In genomic region chr18:3266062-3266608, GRCh38 we compare ENCODE assay signal across 10 cellular contexts. TPM values are rescaled to one million over a fixed set of nuclear protein-coding genes. Genes with fewer than 3 reads are reported as not detected.
DNase-seq lines count a peak whose midpoint lies in the region; ATAC-seq and TF ChIP-seq lines count a peak whose summit lies in the region.
"Had no signal": no experiment of that assay in that cellular context is flagged by ENCODE, and none has a peak within 500 bp of the region (broad histone marks: within the 10 kb centered on the region; RNA-seq: fewer than 3 reads in every experiment).

No MANE protein-coding gene starts in this region.

- no peak for TF ChIP-seq POLR2A in gastrocnemius medialis (IDR thresholded peaks at IDR 0.05)

- WGBS in GM23248 (ENCODE audit: low coverage in 1 of 2, low lambda C conversion rate in 2 of 2, missing lambda C conversion rate in 2 of 2), 2 experiments = 56 to 58% methylated on average over 7 of the region's 7 CpGs

- H3K4me3 ChIP-seq in GM23248 (0 out of 2 replicates have a peak overlapping the region, but pooled peaks have one; percentile 99), gastrocnemius medialis (peak overlapping the region in 1 of 4 donors; percentile 20)

- in situ Hi-C loops in GM23248 (cut with MboI) = no loop called here
- in situ Hi-C loops in gastrocnemius medialis (cut with MboI; ENCODE audit: low sequenced_read_pairs in 4 of 4) = loop anchor here in 1 of 4 donors (25.0 kb wide), 1 partner anchor 704 kb away; the partner anchor contains the start of genes METTL4 and NDC80

- H3K9me3 ChIP-seq in GM23248 (ENCODE audit: low read depth) = no peaks in the 10 kb centered on the region
- no peaks in the 10 kb centered on the region for H3K9me3 ChIP-seq in T-helper 17 cell (ENCODE audit: control insufficient read depth, low read length, poor library complexity, severe bottlenecking)
- H3K9me3 ChIP-seq in gastrocnemius medialis = no peaks in the 10 kb centered on the region
- H3K9me3 ChIP-seq: Peyer's patch had no signal

- peaks cover 69% of the 10 kb centered on the region for H3K4me1 Mint-ChIP-seq in T-helper 17 cell

- no peak for ATAC-seq in T-helper 17 cell
- no peak for ATAC-seq in gastrocnemius medialis

- H3K27ac ChIP-seq in GM23248 (peak overlapping the region; percentile 90), epithelial cell of prostate (peak overlapping the region; percentile 97), gastrocnemius medialis (peak overlapping the region in 3 of 4 donors; percentile 5 to 14 (median 9))

- no peaks in the 10 kb centered on the region for H3K27me3 Mint-ChIP-seq in T-helper 17 cell

- H3K4me3 Mint-ChIP-seq in T-helper 17 cell = peak overlapping the region; percentile 80

- H3K4me2 ChIP-seq in GM23248 (ENCODE audit: unreplicated experiment) = peak overlapping the region; percentile 98

- H3K79me2 ChIP-seq in GM23248 (ENCODE audit: insufficient read depth) = peaks cover 91% of the 10 kb centered on the region

- TF ChIP-seq CTCF in gastrocnemius medialis (IDR thresholded peaks at IDR 0.05 in 4 of 5, conservative IDR thresholded peaks at IDR 0.05 in 1 of 5) = no peak

- H4K20me1 ChIP-seq in GM23248 (ENCODE audit: insufficient read depth) = peaks cover 49% of the 10 kb centered on the region

- peaks cover 3% of the 10 kb centered on the region for H3K36me3 Mint-ChIP-seq in T-helper 17 cell (ENCODE audit: low read depth)

- H3K4me1 ChIP-seq in GM23248 (ENCODE audit: insufficient read depth) (peaks cover 68% of the 10 kb centered on the region), gastrocnemius medialis (peaks cover 71 to 74% of the 10 kb centered on the region in 2 donors)

- H3K36me3 ChIP-seq in GM23248 (ENCODE audit: low read depth) (no peaks in the 10 kb centered on the region), gastrocnemius medialis (no peaks in the 10 kb centered on the region)
- H3K36me3 ChIP-seq: Peyer's patch had no signal

- H3K27ac Mint-ChIP-seq in T-helper 17 cell = peak overlapping the region; percentile 77

- no peak overlapping the region for H3K9ac ChIP-seq in GM23248

- H3K9me2 ChIP-seq in GM23248 (ENCODE audit: insufficient read depth) = no peaks in the 10 kb centered on the region

- no peaks in the 10 kb centered on the region for H3K27me3 ChIP-seq in GM23248 (replicated peaks; ENCODE audit: insufficient read depth)
- H3K27me3 ChIP-seq in gastrocnemius medialis = no peaks in the 10 kb centered on the region
- H3K27me3 ChIP-seq: Peyer's patch had no signal

- intact Hi-C loops in gastrocnemius medialis (cut with DNase I; ENCODE audit: low total_unique reads) = no loop called here

- H3F3A ChIP-seq in GM23248 (ENCODE audit: insufficient read depth) = peaks cover 78% of the 10 kb centered on the region

- no peak for DNase-seq in GM23248
- DNase-seq in T-helper 17 cell = no peak
- no peak for DNase-seq in epithelial cell of prostate (ENCODE audit: low read depth, low spot score)
- peak in 1 of 2 donors; percentile 39 for DNase-seq in gastrocnemius medialis
- DNase-seq in NCI-H510A treated with DMSO at 0.1 percent for 48 hours (lab: John Stamatoyannopoulos, UW) = no peak
- no peak for DNase-seq in DMS79 (lab: John Stamatoyannopoulos, UW)
- no peak for DNase-seq in activated CD4-positive, CD25-positive, alpha-beta regulatory T cell (lab: John Stamatoyannopoulos, UW)
- DNase-seq: DMS 273 treated with DMSO at 0.1 percent for 48 hours, NCI-H2171, Peyer's patch had no signal

- H2AFZ ChIP-seq in GM23248 = no peak overlapping the region

RNA-seq across cellular contexts. Expression of gene MYL12B, which starts 4.2 kb away (rescaled TPM):
- total RNA-seq in GM23248 (2014; rRNA removed; shearing (Covaris generic)) = 608 and 614 TPM in 2 replicates
- 1,218 and 1,219 TPM in 2 replicates for polyA plus RNA-seq in GM23248 (2016; fragmentation: Nextera tagmentation; extraction: Ambion mirVana)
- total RNA-seq in T-helper 17 cell (100 to 1,000 TPM; 172 to 178 TPM), gastrocnemius medialis (100 to 1,000 TPM; 100 to 293 (median 185) TPM)

RNA-seq across cellular contexts. Expression of gene MYL12A, which starts 18.5 kb away (rescaled TPM):
- 748 and 789 TPM in 2 replicates for total RNA-seq in GM23248 (2014; rRNA removed; shearing (Covaris generic))
- 1,649 and 1,670 TPM in 2 replicates for polyA plus RNA-seq in GM23248 (2016; fragmentation: Nextera tagmentation; extraction: Ambion mirVana)
- 100 to 1,000 TPM; 480 to 500 TPM for total RNA-seq in T-helper 17 cell
- total RNA-seq in gastrocnemius medialis = 1,000 to 10,000 TPM in 2 of 4 donors, 100 to 1,000 TPM in 2; 526 to 2,307 (median 1,474) TPM

RNA-seq across cellular contexts. Expression of gene MYOM1, which starts 46.4 kb away (rescaled TPM):
- 0.65 TPM in 1 of 2 replicates, not detected in the other for total RNA-seq in GM23248 (2014; rRNA removed; shearing (Covaris generic))
- polyA plus RNA-seq in GM23248 (2016; fragmentation: Nextera tagmentation; extraction: Ambion mirVana) = 0.42 and 0.64 TPM in 2 replicates
- 1 to 10 TPM in 1 of 2 donors, under 1 TPM in 1; 0.92 to 3.2 TPM for total RNA-seq in T-helper 17 cell
- total RNA-seq in gastrocnemius medialis = 100 to 1,000 TPM; 245 to 307 (median 273) TPM

Comparison
In these comparisons a context has a peak if more than half of its experiments do, and no peak if none do; other contexts are left out.
1. H3K27ac ChIP-seq: peak in every context shown above with its lines; median percentile 97 in epithelial cell of prostate; 90 in GM23248; 9 in gastrocnemius medialis.
2. RNA of gene MYOM1, which starts 46.4 kb away (total RNA-seq): 245 to 307 TPM in gastrocnemius medialis; 0.92 to 3.2 TPM in T-helper 17 cell and 0.65 TPM in GM23248; every median in the first group is over 10 times any median in the second.